ENCODE assay signal across 17 cellular contexts in the genomic region with DNA sequence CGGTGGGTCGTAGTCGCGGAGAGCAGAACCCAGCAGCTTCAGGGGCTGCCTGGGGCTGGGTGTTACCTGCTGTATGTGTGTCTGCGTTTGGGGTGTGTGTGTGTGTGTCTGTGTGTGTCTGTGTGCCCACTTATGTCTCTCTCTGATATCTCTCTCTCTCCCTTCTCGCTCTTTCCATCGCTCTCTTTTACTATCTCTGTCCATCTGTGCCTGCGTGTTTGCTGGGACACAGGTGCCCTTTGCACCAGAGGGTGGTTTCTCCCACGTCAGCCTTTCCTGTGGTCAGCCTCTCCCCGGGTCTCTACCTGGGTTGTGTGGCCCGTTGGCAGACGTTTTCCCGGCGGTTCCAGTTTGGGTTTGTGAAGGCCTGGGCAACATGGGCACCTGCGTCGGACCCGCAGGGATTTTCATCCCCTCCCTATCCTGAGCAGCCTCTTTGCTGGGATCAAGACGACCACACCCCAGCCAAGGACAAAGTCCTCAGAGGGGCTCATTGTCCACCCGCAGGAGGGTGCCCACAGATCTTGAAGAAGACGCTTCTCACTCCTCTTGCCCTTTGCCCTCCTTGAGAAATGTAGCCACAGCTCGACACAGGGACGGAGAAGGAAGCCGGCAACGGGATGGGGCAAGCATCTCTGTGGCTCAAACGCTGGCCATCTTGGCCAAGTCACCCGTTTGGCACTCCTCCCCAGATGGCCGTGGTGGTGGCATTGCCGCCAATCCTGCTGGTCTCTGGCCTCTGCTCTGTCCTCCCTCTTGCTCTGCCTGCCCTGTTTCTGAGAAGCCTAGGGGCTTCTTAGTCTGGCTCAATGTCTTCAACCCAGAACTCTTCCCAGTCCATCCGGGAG. TPM values are rescaled to one million over a fixed set of nuclear protein-coding genes. Genes with fewer than 3 reads are reported as not detected.
DNase-seq lines count a peak whose midpoint lies in the region; ATAC-seq and TF ChIP-seq lines count a peak whose summit lies in the region.
"Had no signal": no experiment of that assay in that cellular context is flagged by ENCODE, and none has a peak within 500 bp of the region (broad histone marks: within the 10 kb centered on the region; RNA-seq: fewer than 3 reads in every experiment).

No MANE protein-coding gene starts in this region.

- no peak overlapping the region for H2BK5ac ChIP-seq in H9 (ENCODE audit: insufficient read length, low read length)

- H3K27ac Mint-ChIP-seq in H9 (no peak overlapping the region), memory B cell (no peak overlapping the region)
- H3K27ac Mint-ChIP-seq: activated B cell treated with CpG ODN at 0.5 μM for 24 hours; CD14-positive monocyte; stimulated activated naive CD8-positive, alpha-beta T cell treated with anti-CD3 and anti-CD28 coated beads, Interleukin-15, Interleukin-2, amounts not matched to agents 100 ng/mL and 50 ng/mL, for 24 hours; T-helper 17 cell had no signal

- H2BK15ac ChIP-seq in H9 (ENCODE audit: low read depth, low read length) = no peak overlapping the region

- no peak overlapping the region for H3K23ac ChIP-seq in H9 (ENCODE audit: insufficient read length, low read depth, low read length)

- TF ChIP-seq POLR2A in tibial nerve (IDR thresholded peaks at IDR 0.05) = no peak

- no peak overlapping the region for H3K4ac ChIP-seq in H9 (ENCODE audit: low read depth, low read length)

- H3K36me3 Mint-ChIP-seq in H9 (ENCODE audit: insufficient read depth in 1 of 3, low read depth in 3 of 3) (peaks cover 9 to 40% (median 37%) of the 10 kb centered on the region in 3 experiments), memory B cell (peaks cover 10% of the 10 kb centered on the region)
- H3K36me3 Mint-ChIP-seq: CD14-positive monocyte had no signal

- no CpG with 5 or more reads among the region's 29 CpGs for WGBS in H9 (ENCODE audit: extremely low coverage, insufficient read length, low lambda C conversion rate)
- WGBS in tibial nerve, 2 donors = 81 to 82% methylated on average over 24 to 29 of the region's 29 CpGs

- H4K8ac ChIP-seq in H9 (replicated peaks; ENCODE audit: insufficient read length, low read depth, low read length) = no peak overlapping the region

- no peak overlapping the region for H2BK120ac ChIP-seq in H9 (ENCODE audit: low read depth, low read length, poor library complexity, severe bottlenecking)

- H3K4me3 ChIP-seq in stomach smooth muscle (ENCODE audit: low read length in 2 of 2) = peak overlapping the region; percentile 60 to 72
- H3K4me3 ChIP-seq in tibial nerve = peak overlapping the region in 1 of 4 donors; percentile 43

- H3K56ac ChIP-seq in H9 (ENCODE audit: insufficient read length, low read depth, low read length) = no peak overlapping the region

- no peak overlapping the region for H3K9ac ChIP-seq in H9 (ENCODE audit: extremely low read depth, insufficient read length, low read length)
- peak overlapping the region in 1 of 2 donors; percentile 51 for H3K9ac ChIP-seq in stomach smooth muscle (ENCODE audit: low read length in 2 of 2)

- H3K4me1 Mint-ChIP-seq in H9 (peaks cover 22 to 31% of the 10 kb centered on the region in 2 experiments), memory B cell (peaks cover 2% of the 10 kb centered on the region)
- H3K4me1 Mint-ChIP-seq: activated B cell treated with CpG ODN at 0.5 μM for 24 hours, CD14-positive monocyte, T-helper 17 cell had no signal

- no peak overlapping the region for H2BK20ac ChIP-seq in H9 (ENCODE audit: low read depth, low read length, poor library complexity, severe bottlenecking)

- H3T11ph ChIP-seq in H9 (ENCODE audit: low read length) = no peak overlapping the region

- peaks cover 10% of the 10 kb centered on the region for H3K9me3 ChIP-seq in H9 (ENCODE audit: control insufficient read depth, low read depth, low read length)
- H3K9me3 ChIP-seq in stomach smooth muscle (ENCODE audit: control insufficient read depth in 2 of 2, low read length in 2 of 2) = no peaks in the 10 kb centered on the region
- peaks cover 0 to 37% (median 0%) of the 10 kb centered on the region in 4 donors for H3K9me3 ChIP-seq in tibial nerve

- no peak for DNase-seq in H9
- DNase-seq in cerebellar cortex (ENCODE audit: low spot score) = peak; percentile 51
- no peak for DNase-seq in memory B cell (ENCODE audit: low spot score in 2 of 2)
- DNase-seq in tibial nerve (ENCODE audit: low spot score in 2 of 2) = no peak
- DNase-seq in occipital lobe (lab: John Stamatoyannopoulos, UW) = no peak
- DNase-seq: activated B cell treated with CpG ODN at 0.5 μM for 24 hours; activated effector memory CD4-positive, alpha-beta T cell treated with anti-CD3 and anti-CD28 coated beads, Interleukin-2, amount 50 U/mL, for 16 hours; DMS53; mammary epithelial cell; NCI-H2227 treated with DMSO at 0.1 percent for 48 hours; T-helper 17 cell had no signal

- H3K4me3 Mint-ChIP-seq in H9 (peak overlapping the region; percentile 83 to 88), memory B cell (peak overlapping the region; percentile 66)
- H3K4me3 Mint-ChIP-seq: activated B cell treated with CpG ODN at 0.5 μM for 24 hours; CD14-positive monocyte; stimulated activated naive CD8-positive, alpha-beta T cell treated with anti-CD3 and anti-CD28 coated beads, Interleukin-15, Interleukin-2, amounts not matched to agents 100 ng/mL and 50 ng/mL, for 24 hours; T-helper 17 cell had no signal

- H3K79me1 ChIP-seq in H9 (ENCODE audit: insufficient read depth, low read depth, low read length, poor library complexity, severe bottlenecking) = no peaks in the 10 kb centered on the region

- peaks cover 12 to 26% of the 10 kb centered on the region in 2 experiments for H3K9me3 Mint-ChIP-seq in H9
- H3K9me3 Mint-ChIP-seq in memory B cell = peaks cover 5% of the 10 kb centered on the region
- H3K9me3 Mint-ChIP-seq: activated B cell treated with CpG ODN at 0.5 μM for 24 hours had no signal

- H2AFZ ChIP-seq in H9 (ENCODE audit: low read length) = no peak overlapping the region

- no peaks in the 10 kb centered on the region for H4K20me1 ChIP-seq in H9 (ENCODE audit: control insufficient read depth, insufficient read depth, insufficient read length)

- no peak overlapping the region for H2BK12ac ChIP-seq in H9 (ENCODE audit: insufficient read length, low read depth, low read length)

- H3K27me3 Mint-ChIP-seq in H9 (ENCODE audit: low read depth) (peaks cover 24% of the 10 kb centered on the region), memory B cell (peaks cover 3% of the 10 kb centered on the region)
- H3K27me3 Mint-ChIP-seq: activated B cell treated with CpG ODN at 0.5 μM for 24 hours, T-helper 17 cell had no signal

- H3K4me2 ChIP-seq in H9 (ENCODE audit: insufficient read depth, insufficient read length, low read length) = peak overlapping the region; percentile 51

- H4K91ac ChIP-seq in H9 (ENCODE audit: insufficient read length, low read depth, low read length) = no peak overlapping the region

- H3K14ac ChIP-seq in H9 (ENCODE audit: insufficient read depth, low read length) = no peak overlapping the region; the same call in 1 of the 2 replicates

- H3K79me2 ChIP-seq in H9 (ENCODE audit: insufficient read depth, low read length) = no peaks in the 10 kb centered on the region

- no peak overlapping the region for H4K5ac ChIP-seq in H9 (ENCODE audit: insufficient read length, low read depth, low read length)

- H3K27ac ChIP-seq in H9 (ENCODE audit: insufficient read length, low read depth, low read length) = no peak overlapping the region
- no peak overlapping the region for H3K27ac ChIP-seq in stomach smooth muscle (ENCODE audit: low read length)
- H3K27ac ChIP-seq in tibial nerve = no peak overlapping the region
- H3K27ac ChIP-seq: HL-60, neutrophil had no signal

- no peak overlapping the region for H2AK5ac ChIP-seq in H9 (ENCODE audit: insufficient read length, low read length)

- no peak for TF ChIP-seq EP300 in tibial nerve (IDR thresholded peaks at IDR 0.05)

- no peaks in the 10 kb centered on the region; the same call in 1 of the 2 replicates for H3K27me3 ChIP-seq in H9 (ENCODE audit: insufficient read depth, low read length)
- H3K27me3 ChIP-seq in stomach smooth muscle (ENCODE audit: control insufficient read depth in 1 of 2, insufficient read depth in 2 of 2, low read length in 2 of 2) = no peaks in the 10 kb centered on the region
- H3K27me3 ChIP-seq in tibial nerve = no peaks in the 10 kb centered on the region

- H3K36me3 ChIP-seq in stomach smooth muscle (ENCODE audit: control insufficient read depth in 2 of 2, insufficient read depth in 2 of 2, low read length in 2 of 2) (no peaks in the 10 kb centered on the region), tibial nerve (peaks cover 0 to 42% (median 0%) of the 10 kb centered on the region in 3 donors)
- H3K36me3 ChIP-seq: neutrophil had no signal

- ATAC-seq in memory B cell (ENCODE audit: low read depth) (no peak), HG03175 (IDR thresholded peaks at IDR 0.05; ENCODE audit: unreplicated experiment) (no peak)
- ATAC-seq: T-helper 17 cell had no signal

- H3K4me1 ChIP-seq in H9 (ENCODE audit: insufficient read depth, low read length) = no peaks in the 10 kb centered on the region
- H3K4me1 ChIP-seq in stomach smooth muscle (ENCODE audit: control insufficient read depth, insufficient read depth, low read length) = peaks cover 3% of the 10 kb centered on the region
- H3K4me1 ChIP-seq in tibial nerve = no peaks in the 10 kb centered on the region

- no peak for TF ChIP-seq CTCF in H9 (conservative IDR thresholded peaks at IDR 0.05)
- no peak for TF ChIP-seq CTCF in tibial nerve (IDR thresholded peaks at IDR 0.05)

- no peak overlapping the region for H3K18ac ChIP-seq in H9 (ENCODE audit: insufficient read length, low read depth, low read length)

- peaks cover 5% of the 10 kb centered on the region for H3K23me2 ChIP-seq in H9 (ENCODE audit: insufficient read length, low read depth, low read length, poor library complexity, severe bottlenecking)

RNA-seq across cellular contexts. Expression of gene ZNF146, which starts 43.3 kb away (rescaled TPM):
- total RNA-seq in H9 (2021) (166 and 167 TPM in 2 replicates), tibial nerve (10 to 100 TPM; 52.2 to 66.1 (median 53.9) TPM), occipital lobe (86.9 TPM)

RNA-seq across cellular contexts. Expression of gene ZNF565, which starts 43.8 kb away (rescaled TPM):
- total RNA-seq in H9 (2021) (4.8 and 5.3 TPM in 2 replicates), tibial nerve (1 to 10 TPM; 4.8 to 9.6 (median 6.9) TPM), occipital lobe (21.7 TPM)
